Comparison of ENCODE assay signal across 30 cellular contexts in genomic region chr16:66115373-66115772, GRCh38.
A peak's percentile ranks its signal among the peaks of the same experiment; 100 is the strongest.
DNase-seq lines count a peak whose midpoint lies in the region; ATAC-seq and TF ChIP-seq lines count a peak whose summit lies in the region.
"Had no signal": no experiment of that assay in that cellular context is flagged by ENCODE, and none has a peak within 500 bp of the region (broad histone marks: within the 10 kb centered on the region; RNA-seq: fewer than 3 reads in every experiment).

No MANE protein-coding gene starts in this region.

- no peak overlapping the region for H3K4me2 ChIP-seq in OCI-LY1 (ENCODE audit: low read length)

- no peaks in the 10 kb centered on the region for H3K36me3 ChIP-seq in A673 (ENCODE audit: insufficient read depth, low read length, poor library complexity, severe bottlenecking)
- no peaks in the 10 kb centered on the region for H3K36me3 ChIP-seq in OCI-LY1 (ENCODE audit: insufficient read depth, low read length)
- H3K36me3 ChIP-seq: gastroesophageal sphincter, suprapubic skin, uterus had no signal

- no peaks in the 10 kb centered on the region for H3K9me2 ChIP-seq in OCI-LY1 (ENCODE audit: low read depth, low read length)

- H3K4me1 ChIP-seq in A673 (ENCODE audit: insufficient read depth, low read length, poor library complexity, severe bottlenecking): no peaks in the 10 kb centered on the region
- no peaks in the 10 kb centered on the region for H3K4me1 ChIP-seq in OCI-LY1 (ENCODE audit: insufficient read depth, low read length, severe bottlenecking)
- H3K4me1 ChIP-seq: gastroesophageal sphincter, suprapubic skin, uterus had no signal

- H3K4me3 Mint-ChIP-seq in T-helper 17 cell: no peak overlapping the region
- H3K4me3 Mint-ChIP-seq: activated CD8-positive, alpha-beta T cell treated with anti-CD3 and anti-CD28 coated beads, Interleukin-2, amount 10 ng/mL, durations not matched to agents 7 days and 5 days; activated naive CD4-positive, alpha-beta T cell treated with anti-CD3 and anti-CD28 coated beads for 36 hours; activated T-cell treated with anti-CD3 and anti-CD28 coated beads, Interleukin-2, amount 50 U/mL, for 4 hours; CD4-positive, CD25-positive, alpha-beta regulatory T cell; HFFc6; mesothelial cell of epicardium; natural killer cell treated with Interleukin-12 subunit alpha and Interleukin-12 subunit beta and Interleukin-15 and Interleukin-18, amount 100 ng/mL, for 72 hours; stimulated activated effector memory CD8-positive, alpha-beta T cell treated with anti-CD3 and anti-CD28 coated beads, Interleukin-12 subunit alpha, Interleukin-12 subunit beta, amount 100 ng/mL, for 72 hours had no signal

- no peak overlapping the region for H3K4me3 ChIP-seq in A673 (ENCODE audit: low read depth, low read length, poor library complexity, severe bottlenecking)
- H3K4me3 ChIP-seq in OCI-LY1 (ENCODE audit: low read depth, low read length, poor library complexity, severe bottlenecking): no peak overlapping the region
- no peak overlapping the region for H3K4me3 ChIP-seq in fibroblast of mammary gland (ENCODE audit: control insufficient read depth, low read depth, low read length)
- H3K4me3 ChIP-seq: gastroesophageal sphincter, suprapubic skin, uterus had no signal

- H3K27ac ChIP-seq in A673 (ENCODE audit: low read depth, low read length, poor library complexity, severe bottlenecking) (no peak overlapping the region), OCI-LY1 (ENCODE audit: low read depth, low read length, poor library complexity, severe bottlenecking) (no peak overlapping the region)
- H3K27ac ChIP-seq: gastroesophageal sphincter, parathyroid adenoma, suprapubic skin, uterus had no signal

- peaks cover under 1% of the 10 kb centered on the region for H3K36me3 Mint-ChIP-seq in T-helper 17 cell (ENCODE audit: low read depth)
- H3K36me3 Mint-ChIP-seq: CD4-positive, CD25-positive, alpha-beta regulatory T cell; mesothelial cell of epicardium; natural killer cell treated with Interleukin-12 subunit alpha and Interleukin-12 subunit beta and Interleukin-15 and Interleukin-18, amount 100 ng/mL, for 72 hours; stimulated activated effector memory CD8-positive, alpha-beta T cell treated with anti-CD3 and anti-CD28 coated beads, Interleukin-12 subunit alpha, Interleukin-12 subunit beta, amount 100 ng/mL, for 72 hours had no signal

- H3K79me2 ChIP-seq in OCI-LY1 (ENCODE audit: insufficient read depth, low read length): no peaks in the 10 kb centered on the region
- H3K79me2 ChIP-seq: parathyroid adenoma had no signal

- H3F3A ChIP-seq in OCI-LY1 (ENCODE audit: insufficient read depth, low read length): no peaks in the 10 kb centered on the region

- CTCF ChIA-PET in A673 (lab: Charles Lee): no interaction called here

- no peak overlapping the region for H3K9ac ChIP-seq in OCI-LY1 (ENCODE audit: low read length)
- H3K9ac ChIP-seq: parathyroid adenoma had no signal

- no peak overlapping the region for H3K27ac Mint-ChIP-seq in T-helper 17 cell
- H3K27ac Mint-ChIP-seq: activated CD8-positive, alpha-beta T cell treated with anti-CD3 and anti-CD28 coated beads, Interleukin-2, amount 10 ng/mL, durations not matched to agents 7 days and 5 days; activated naive CD4-positive, alpha-beta T cell treated with anti-CD3 and anti-CD28 coated beads for 36 hours; CD4-positive, CD25-positive, alpha-beta regulatory T cell; HFFc6; mesothelial cell of epicardium; natural killer cell treated with Interleukin-12 subunit alpha and Interleukin-12 subunit beta and Interleukin-15 and Interleukin-18, amount 100 ng/mL, for 72 hours; stimulated activated effector memory CD8-positive, alpha-beta T cell treated with anti-CD3 and anti-CD28 coated beads, Interleukin-12 subunit alpha, Interleukin-12 subunit beta, amount 100 ng/mL, for 72 hours had no signal

- POLR2A ChIA-PET in A673 (lab: Charles Lee; ENCODE audit: low non-redundant PET): no interaction called here

- H4K20me1 ChIP-seq in OCI-LY1 (ENCODE audit: insufficient read depth, low read length): no peaks in the 10 kb centered on the region

- H3K27me3 Mint-ChIP-seq in T-helper 17 cell: peaks cover 28% of the 10 kb centered on the region
- H3K27me3 Mint-ChIP-seq: CD4-positive, CD25-positive, alpha-beta regulatory T cell had no signal

- intact Hi-C loops in A673 (cut with micrococcal nuclease; ENCODE audit: unreplicated experiment): no loop called here

- H3K9me3 ChIP-seq in A673 (ENCODE audit: low read depth, low read length, poor library complexity, severe bottlenecking) (no peaks in the 10 kb centered on the region), OCI-LY1 (ENCODE audit: low read length) (no peaks in the 10 kb centered on the region), T-helper 17 cell (ENCODE audit: control insufficient read depth, low read length, poor library complexity, severe bottlenecking) (no peaks in the 10 kb centered on the region)
- H3K9me3 ChIP-seq: gastroesophageal sphincter, suprapubic skin, uterus had no signal

- TF ChIP-seq CTCF in A673 (conservative IDR thresholded peaks at IDR 0.05; ENCODE audit: low read depth, low read length) (0 out of 2 replicates have a peak, but pooled peaks have one; percentile 30), OCI-LY1 (IDR thresholded peaks at IDR 0.05; ENCODE audit: low read length) (peak; percentile 42; the same call in 1 of the 2 replicates), fibroblast of mammary gland (conservative IDR thresholded peaks at IDR 0.05; ENCODE audit: control insufficient read depth, insufficient read depth, low read depth, low read length) (peak; percentile 20)

- ATAC-seq in GM21447 (IDR thresholded peaks at IDR 0.05; ENCODE audit: unreplicated experiment) (no peak), T-helper 17 cell (no peak), esophagus mucosa (no peak)
- ATAC-seq: activated CD4-positive, CD25-positive, alpha-beta regulatory T cell treated with anti-CD3 and anti-CD28 coated beads, Interleukin-2, amount 50 U/mL, for 24 hours; activated CD8-positive, alpha-beta T cell treated with anti-CD3 and anti-CD28 coated beads, Interleukin-2, amount 10 ng/mL, durations not matched to agents 7 days and 5 days; activated T-cell treated with anti-CD3 and anti-CD28 coated beads, Interleukin-2, amount 50 U/mL, for 4 hours; gastroesophageal sphincter; left lobe of liver; natural killer cell treated with Interleukin-12 subunit alpha and Interleukin-12 subunit beta and Interleukin-15 and Interleukin-18, amount 100 ng/mL, for 72 hours; stimulated activated effector memory CD8-positive, alpha-beta T cell treated with anti-CD3 and anti-CD28 coated beads, Interleukin-12 subunit alpha, Interleukin-12 subunit beta, amount 100 ng/mL, for 72 hours had no signal

- no peaks in the 10 kb centered on the region for H3K27me3 ChIP-seq in A673 (replicated peaks; ENCODE audit: insufficient read depth, low read depth, low read length, poor library complexity)
- H3K27me3 ChIP-seq in OCI-LY1 (ENCODE audit: insufficient read depth, low read length): no peaks in the 10 kb centered on the region
- H3K27me3 ChIP-seq: gastroesophageal sphincter, suprapubic skin, uterus had no signal

- H3K4me1 Mint-ChIP-seq in T-helper 17 cell: no peaks in the 10 kb centered on the region
- H3K4me1 Mint-ChIP-seq: CD4-positive, CD25-positive, alpha-beta regulatory T cell; stimulated activated effector memory CD8-positive, alpha-beta T cell treated with anti-CD3 and anti-CD28 coated beads, Interleukin-12 subunit alpha, Interleukin-12 subunit beta, amount 100 ng/mL, for 72 hours had no signal

- no TSS peak for BruUV-seq in A673 (replicated peaks; lab: Mats Ljungman, UMichigan)

- H2AFZ ChIP-seq in OCI-LY1 (ENCODE audit: low read length): no peak overlapping the region
- H2AFZ ChIP-seq: parathyroid adenoma had no signal

- DNase-seq in A673 (ENCODE audit: low spot score): no peak
- peak; percentile 22 for DNase-seq in H4 (ENCODE audit: low spot score)
- peak; percentile 15 for DNase-seq in fibroblast of mammary gland (ENCODE audit: low read depth)
- DNase-seq in T-helper 17 cell: no peak
- no peak for DNase-seq in activated T-cell treated with anti-CD3 and anti-CD28 coated beads, Interleukin-2, amount 50 U/mL, for 48 hours
- DNase-seq: ACHN; activated CD8-positive, alpha-beta T cell treated with anti-CD3 and anti-CD28 coated beads, Interleukin-2, amount 10 ng/mL, durations not matched to agents 7 days and 5 days; activated naive CD4-positive, alpha-beta T cell treated with anti-CD3 and anti-CD28 coated beads for 36 hours; activated T-cell treated with anti-CD3 and anti-CD28 coated beads, Interleukin-2, amount 50 U/mL, for 4 hours; caudate nucleus; CD4-positive, CD25-positive, alpha-beta regulatory T cell; DMS153; HFFc6; MM.1S; NCI-H1930; NK-92 treated with Interleukin-12 subunit alpha and Interleukin-12 subunit beta, amount 100 ng/mL, for 24 hours; RPMI8226; T-helper 9 cell; uterus had no signal

Comparison
In these comparisons a context has a peak if more than half of its experiments do, and no peak if none do; other contexts are left out.
1. DNase-seq: peak in H4 (single experiment) and fibroblast of mammary gland (single experiment); none in A673 (single experiment), T-helper 17 cell (0 of 3) and activated T-cell treated with anti-CD3 and anti-CD28 coated beads, Interleukin-2, amount 50 U/mL, for 48 hours (0 of 2).
2. Peak in every context shown above with its lines, with median percentiles within 50 percentile points of each other: CTCF ChIP-seq.